9 cellular contexts compared by ENCODE assay signal in the genomic region with DNA sequence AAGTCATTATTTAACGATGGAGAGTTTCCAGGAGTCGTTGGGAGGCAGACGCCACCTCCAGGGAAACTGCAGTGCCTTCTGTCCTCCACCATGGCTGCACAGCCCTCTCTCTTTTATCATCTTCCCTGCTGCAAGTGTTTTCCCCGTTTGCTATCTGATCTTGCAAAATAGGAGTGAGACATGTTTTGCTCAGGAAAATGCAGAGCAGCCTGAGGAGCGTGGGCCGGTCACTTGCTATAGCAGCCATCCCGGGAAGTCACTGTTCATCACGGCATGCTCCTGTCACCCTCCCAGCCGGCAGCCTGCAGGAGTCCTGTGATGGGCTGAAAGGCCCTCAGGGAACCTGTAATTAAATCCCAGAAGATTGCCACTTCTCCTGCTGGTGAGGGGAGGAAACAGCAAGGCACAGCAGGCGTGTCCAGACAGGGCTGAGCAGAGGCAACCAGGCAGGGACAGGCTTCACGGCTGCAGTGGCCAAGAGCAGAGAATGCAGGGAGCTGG.
DNase-seq lines count a peak whose midpoint lies in the region; ATAC-seq, FAIRE-seq and TF ChIP-seq lines count a peak whose summit lies in the region.
"Had no signal": no experiment of that assay in that cellular context is flagged by ENCODE, and none has a peak within 500 bp of the region (broad histone marks: within the 10 kb centered on the region; RNA-seq: fewer than 3 reads in every experiment).

No MANE protein-coding gene starts in this region.

- peak; percentile 36 for TF ChIP-seq RAD21 in SK-N-SH (IDR thresholded peaks at IDR 0.05; ENCODE audit: low read length)

- no peak for TF ChIP-seq POLR2A in GM12892 (IDR thresholded peaks at IDR 0.05; ENCODE audit: low read depth, low read length)

- CTCF ChIA-PET in SK-N-SH (lab: Yijun Ruan, JAX) = interaction anchor here (0.7 to 1.4 kb wide), 4 partner anchors 12 to 281 kb away, joined by 3 to 7 read pairs (median 4); no protein-coding TSS in a partner anchor

- H4K20me1 ChIP-seq in SK-N-SH (ENCODE audit: insufficient read depth) = no peaks in the 10 kb centered on the region

- DNase-seq in NCI-H1105 (lab: John Stamatoyannopoulos, UW) = peak; percentile 87
- peak; percentile 80 for DNase-seq in SK-N-SH
- peak; percentile 28 for DNase-seq in iPS DF 4.7 (ENCODE audit: extremely low read depth, low spot score)
- no peak for DNase-seq in GM12892 (ENCODE audit: insufficient read length)
- DNase-seq in RCC 7860 (ENCODE audit: low spot score) = no peak
- DNase-seq in HUDEP-2 (lab: John Stamatoyannopoulos, UW; ENCODE audit: unreplicated experiment in 76 of 76) = no peak
- DNase-seq: DND-41 had no signal

- TF ChIP-seq EP300 in SK-N-SH (IDR thresholded peaks at IDR 0.05; ENCODE audit: borderline replicate concordance in 1 of 2, low read depth in 1 of 2, low read length in 1 of 2) = peak in 1 of 2 experiments; percentile 50; a peak in 1 of 4 replicates

- FAIRE-seq in GM12892 (lab: Jason Lieb, UNC) (no peak), RCC 7860 (lab: Jason Lieb, UNC) (no peak)

- H3K9me2 ChIP-seq in SK-N-SH = no peaks in the 10 kb centered on the region

- H3K9ac ChIP-seq in SK-N-SH = no peak overlapping the region

- H3K4me2 ChIP-seq in SK-N-SH = no peak overlapping the region

- no peaks in the 10 kb centered on the region for H3F3A ChIP-seq in SK-N-SH (replicated peaks; ENCODE audit: insufficient read depth)

- H3K27ac ChIP-seq in C4-2B (no peak overlapping the region), SK-N-SH (ENCODE audit: low read depth in 2 of 2, low read length in 1 of 2) (peak overlapping the region in 1 of 2 experiments; percentile 91; a peak in 2 of 4 replicates)

- 3% methylated on average over 9 of the region's 11 CpGs for WGBS in SK-N-SH (ENCODE audit: low lambda C conversion rate)

- no peaks in the 10 kb centered on the region for H3K79me2 ChIP-seq in SK-N-SH (ENCODE audit: insufficient read depth)

- H3K4me1 ChIP-seq in SK-N-SH (ENCODE audit: control insufficient read depth in 1 of 2, insufficient read depth in 2 of 2, low read depth in 1 of 2, low read length in 1 of 2) = peaks cover 0 to 24% of the 10 kb centered on the region in 2 experiments; a peak in 1 of 4 replicates

- H3K9me3 ChIP-seq in SK-N-SH = no peaks in the 10 kb centered on the region

- no peak overlapping the region for H2AFZ ChIP-seq in SK-N-SH (ENCODE audit: low read depth)

- H3K36me3 ChIP-seq in SK-N-SH (replicated peaks in 1 of 2; ENCODE audit: control insufficient read depth in 1 of 2, insufficient read depth in 2 of 2, low read length in 1 of 2) = no peaks in the 10 kb centered on the region

- no peaks in the 10 kb centered on the region for H3K27me3 ChIP-seq in SK-N-SH (ENCODE audit: insufficient read depth)

- peak overlapping the region in 1 of 2 experiments; percentile 9; a peak in 1 of 4 replicates for H3K4me3 ChIP-seq in SK-N-SH (ENCODE audit: low read depth in 2 of 2, low read length in 1 of 2)

- POLR2A ChIA-PET in SK-N-SH (lab: Yijun Ruan, JAX) = interaction anchor here (0.9 kb wide), 1 partner anchor 65 kb away, joined by 3 read pairs; no protein-coding TSS in a partner anchor

- ATAC-seq in GM21825 (IDR thresholded peaks at IDR 0.05; ENCODE audit: unreplicated experiment) = no peak

- peak; percentile 36 for TF ChIP-seq CTCF in C4-2B (conservative IDR thresholded peaks at IDR 0.05)
- 0 out of 2 replicates have a peak, but pooled peaks have one; percentile 16 for TF ChIP-seq CTCF in SK-N-SH (IDR thresholded peaks at IDR 0.05)

TF ChIP-seq in SK-N-SH, 30 proteins besides CTCF, POLR2A, EP300 and RAD21:
- peak; percentile 55 for TF ChIP-seq CHD2 (IDR thresholded peaks at IDR 0.05; ENCODE audit: low read length, partially characterized antibody)
- TF ChIP-seq, protein P1, sequence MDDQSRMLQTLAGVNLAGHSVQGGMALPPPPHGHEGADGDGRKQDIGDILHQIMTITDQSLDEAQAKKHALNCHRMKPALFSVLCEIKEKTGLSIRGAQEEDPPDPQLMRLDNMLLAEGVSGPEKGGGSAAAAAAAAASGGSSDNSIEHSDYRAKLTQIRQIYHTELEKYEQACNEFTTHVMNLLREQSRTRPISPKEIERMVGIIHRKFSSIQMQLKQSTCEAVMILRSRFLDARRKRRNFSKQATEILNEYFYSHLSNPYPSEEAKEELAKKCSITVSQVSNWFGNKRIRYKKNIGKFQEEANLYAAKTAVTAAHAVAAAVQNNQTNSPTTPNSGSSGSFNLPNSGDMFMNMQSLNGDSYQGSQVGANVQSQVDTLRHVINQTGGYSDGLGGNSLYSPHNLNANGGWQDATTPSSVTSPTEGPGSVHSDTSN (IDR thresholded peaks at IDR 0.05) = no peak
- peak; percentile 95 for TF ChIP-seq MXI1 (IDR thresholded peaks at IDR 0.05; ENCODE audit: low read depth, low read length)
- peak; percentile 29; the same call in 1 of the 2 replicates for TF ChIP-seq RCOR1 (IDR thresholded peaks at IDR 0.05; ENCODE audit: low read length)
- peak; percentile 91 for TF ChIP-seq GATA2 (CRISPR knock-in tag; IDR thresholded peaks at IDR 0.05)
- TF ChIP-seq FOXJ3 (CRISPR knock-in tag; IDR thresholded peaks at IDR 0.05) = peak; percentile 85
- no peak for TF ChIP-seq GABPA (IDR thresholded peaks at IDR 0.05; ENCODE audit: low read depth)
- TF ChIP-seq JUND (IDR thresholded peaks at IDR 0.05) = no peak
TF ChIP-seq in SK-N-SH: peak in this region for 5.

Comparison
In these comparisons a context has a peak if more than half of its experiments do, and no peak if none do; other contexts are left out.
1. DNase-seq: peak in NCI-H1105 (single experiment), SK-N-SH (single experiment) and iPS DF 4.7 (single experiment); none in GM12892 (single experiment), RCC 7860 (single experiment) and HUDEP-2 (0 of 76).